ENCODE assay signal across 13 cellular contexts in the genomic region with DNA sequence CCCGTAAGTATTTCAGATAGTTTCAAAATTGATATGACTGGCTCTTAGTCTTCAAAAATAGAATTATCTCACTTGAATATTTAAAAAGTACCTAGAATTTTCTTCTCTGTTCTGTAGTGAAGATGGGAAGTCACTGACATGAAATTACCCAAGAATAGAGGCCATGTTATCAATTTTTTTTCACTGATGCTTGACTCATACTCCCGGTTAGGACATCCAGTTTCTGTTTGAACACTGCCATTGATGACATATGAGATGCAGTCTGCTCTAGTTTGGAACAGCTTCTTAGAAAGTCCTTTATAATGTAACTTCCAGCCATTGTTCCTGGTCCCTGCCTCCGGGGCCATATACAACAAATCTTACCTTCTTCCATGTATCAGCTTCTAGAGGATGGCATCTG. TPM values are rescaled to one million over a fixed set of nuclear protein-coding genes. Genes with fewer than 3 reads are reported as not detected.
DNase-seq lines count a peak whose midpoint lies in the region; ATAC-seq, FAIRE-seq and TF ChIP-seq lines count a peak whose summit lies in the region.
"Had no signal": no experiment of that assay in that cellular context is flagged by ENCODE, and none has a peak within 500 bp of the region (broad histone marks: within the 10 kb centered on the region; RNA-seq: fewer than 3 reads in every experiment).

No MANE protein-coding gene starts in this region.

- POLR2A ChIA-PET in Caco-2 (lab: Charles Lee): no interaction called here

- H3K36me3 ChIP-seq in bronchial epithelial cell (ENCODE audit: control insufficient read depth, insufficient read depth, low read length): no peaks in the 10 kb centered on the region
- H3K36me3 ChIP-seq in Caco-2 (ENCODE audit: control insufficient read depth, insufficient read depth, low read length): no peaks in the 10 kb centered on the region

- CTCF ChIA-PET in Caco-2 (lab: Charles Lee): no interaction called here

- H3K4me3 ChIP-seq in bronchial epithelial cell (ENCODE audit: low read depth, low read length): no peak overlapping the region
- H3K4me3 ChIP-seq in Caco-2 (ENCODE audit: low read depth, low read length): no peak overlapping the region
- H3K4me3 ChIP-seq: BLaER1 treated with 17β-estradiol and CSF1 and Interleukin-3, amounts not matched to agents 10 nM and 100 nM; stomach had no signal

- peaks cover 2% of the 10 kb centered on the region for H3K36me3 Mint-ChIP-seq in activated naive CD8-positive, alpha-beta T cell treated with anti-CD3 and anti-CD28 coated beads, Interleukin-2, amount 50 U/mL, for 24 hours (ENCODE audit: low read depth)
- no peaks in the 10 kb centered on the region for H3K36me3 Mint-ChIP-seq in activated naive CD8-positive, alpha-beta T cell treated with anti-CD3 and anti-CD28 coated beads for 36 hours
- H3K36me3 Mint-ChIP-seq in Caco-2 (ENCODE audit: insufficient read depth, unreplicated experiment): peaks cover 26% of the 10 kb centered on the region

- peaks cover 2% of the 10 kb centered on the region for H3K27me3 Mint-ChIP-seq in activated naive CD8-positive, alpha-beta T cell treated with anti-CD3 and anti-CD28 coated beads, Interleukin-2, amount 50 U/mL, for 24 hours
- H3K27me3 Mint-ChIP-seq in activated naive CD8-positive, alpha-beta T cell treated with anti-CD3 and anti-CD28 coated beads for 36 hours: peaks cover 6% of the 10 kb centered on the region
- peaks cover 6% of the 10 kb centered on the region for H3K27me3 Mint-ChIP-seq in stimulated activated naive CD8-positive, alpha-beta T cell treated with anti-CD3 and anti-CD28 coated beads, Interleukin-15, amount 100 ng/mL, for 72 hours
- no peaks in the 10 kb centered on the region for H3K27me3 Mint-ChIP-seq in Caco-2 (ENCODE audit: insufficient read depth, unreplicated experiment)

- peaks cover 8% of the 10 kb centered on the region for H3K4me1 Mint-ChIP-seq in activated naive CD8-positive, alpha-beta T cell treated with anti-CD3 and anti-CD28 coated beads, Interleukin-2, amount 50 U/mL, for 24 hours
- H3K4me1 Mint-ChIP-seq in activated naive CD8-positive, alpha-beta T cell treated with anti-CD3 and anti-CD28 coated beads for 36 hours: peaks cover 10% of the 10 kb centered on the region
- no peaks in the 10 kb centered on the region for H3K4me1 Mint-ChIP-seq in stimulated activated naive CD8-positive, alpha-beta T cell treated with anti-CD3 and anti-CD28 coated beads, Interleukin-15, amount 100 ng/mL, for 72 hours
- peaks cover 10% of the 10 kb centered on the region for H3K4me1 Mint-ChIP-seq in Caco-2 (ENCODE audit: low read depth, unreplicated experiment)
- H3K4me1 Mint-ChIP-seq: nephron progenitor cell had no signal

- peak overlapping the region; percentile 9 for H3K27ac Mint-ChIP-seq in activated naive CD8-positive, alpha-beta T cell treated with anti-CD3 and anti-CD28 coated beads, Interleukin-2, amount 50 U/mL, for 24 hours
- H3K27ac Mint-ChIP-seq in activated naive CD8-positive, alpha-beta T cell treated with anti-CD3 and anti-CD28 coated beads for 36 hours: no peak overlapping the region
- no peak overlapping the region for H3K27ac Mint-ChIP-seq in stimulated activated naive CD8-positive, alpha-beta T cell treated with anti-CD3 and anti-CD28 coated beads, Interleukin-15, amount 100 ng/mL, for 72 hours
- no peak overlapping the region for H3K27ac Mint-ChIP-seq in Caco-2 (ENCODE audit: unreplicated experiment)
- H3K27ac Mint-ChIP-seq: nephron progenitor cell had no signal

- H3K9me3 ChIP-seq in Caco-2: no peaks in the 10 kb centered on the region
- H3K9me3 ChIP-seq: BLaER1 treated with 17β-estradiol and CSF1 and Interleukin-3, amounts not matched to agents 10 nM and 100 nM; stomach had no signal

- no TSS peak for BruUV-seq in Caco-2 (replicated peaks; lab: Mats Ljungman, UMichigan)

- H3K4me3 Mint-ChIP-seq in activated naive CD8-positive, alpha-beta T cell treated with anti-CD3 and anti-CD28 coated beads, Interleukin-2, amount 50 U/mL, for 24 hours: no peak overlapping the region
- H3K4me3 Mint-ChIP-seq in activated naive CD8-positive, alpha-beta T cell treated with anti-CD3 and anti-CD28 coated beads for 36 hours: no peak overlapping the region
- H3K4me3 Mint-ChIP-seq in stimulated activated naive CD8-positive, alpha-beta T cell treated with anti-CD3 and anti-CD28 coated beads, Interleukin-15, amount 100 ng/mL, for 72 hours: no peak overlapping the region
- no peak overlapping the region for H3K4me3 Mint-ChIP-seq in Caco-2 (ENCODE audit: unreplicated experiment)
- H3K4me3 Mint-ChIP-seq: nephron progenitor cell had no signal

- peaks cover 6% of the 10 kb centered on the region; the same call in 1 of the 2 replicates for H3K4me1 ChIP-seq in Caco-2
- H3K4me1 ChIP-seq: BLaER1 treated with 17β-estradiol and CSF1 and Interleukin-3, amounts not matched to agents 10 nM and 100 nM had no signal

- ATAC-seq in activated naive CD8-positive, alpha-beta T cell treated with anti-CD3 and anti-CD28 coated beads, Interleukin-2, amount 50 U/mL, for 24 hours: peak; percentile 57
- ATAC-seq in HG02870 (IDR thresholded peaks at IDR 0.05; ENCODE audit: unreplicated experiment) (peak; percentile 84), HG03457 (IDR thresholded peaks at IDR 0.05; ENCODE audit: unreplicated experiment) (no peak)
- peak; percentile 78 for ATAC-seq in stimulated activated naive CD8-positive, alpha-beta T cell treated with anti-CD3 and anti-CD28 coated beads, Interleukin-15, amount 100 ng/mL, for 72 hours

- no peak for FAIRE-seq in bronchial epithelial cell (lab: Jason Lieb, UNC)
- FAIRE-seq: endothelial cell of umbilical vein had no signal

- TF ChIP-seq CTCF in bronchial epithelial cell (IDR thresholded peaks at IDR 0.05; ENCODE audit: insufficient read depth, low read length, severe bottlenecking) (no peak), Caco-2 (IDR thresholded peaks at IDR 0.05; ENCODE audit: insufficient read depth in 1 of 2, low read depth in 1 of 2, low read length in 1 of 2, severe bottlenecking in 1 of 2, unreplicated experiment in 1 of 2) (no peak)

- intact Hi-C loops in Caco-2 (cut with micrococcal nuclease; ENCODE audit: unreplicated experiment): no loop called here

- H3K27me3 ChIP-seq in bronchial epithelial cell (ENCODE audit: control insufficient read depth, insufficient read depth, low read length) (no peaks in the 10 kb centered on the region), Caco-2 (replicated peaks; ENCODE audit: control insufficient read depth, insufficient read depth, low read length) (no peaks in the 10 kb centered on the region)
- H3K27me3 ChIP-seq: BLaER1 treated with 17β-estradiol and CSF1 and Interleukin-3, amounts not matched to agents 10 nM and 100 nM; stomach had no signal

- no peaks in the 10 kb centered on the region for H3K9me3 Mint-ChIP-seq in activated naive CD8-positive, alpha-beta T cell treated with anti-CD3 and anti-CD28 coated beads, Interleukin-2, amount 50 U/mL, for 24 hours
- no peaks in the 10 kb centered on the region for H3K9me3 Mint-ChIP-seq in activated naive CD8-positive, alpha-beta T cell treated with anti-CD3 and anti-CD28 coated beads for 36 hours
- H3K9me3 Mint-ChIP-seq in stimulated activated naive CD8-positive, alpha-beta T cell treated with anti-CD3 and anti-CD28 coated beads, Interleukin-15, amount 100 ng/mL, for 72 hours: no peaks in the 10 kb centered on the region
- no peaks in the 10 kb centered on the region for H3K9me3 Mint-ChIP-seq in Caco-2 (ENCODE audit: unreplicated experiment)
- H3K9me3 Mint-ChIP-seq: nephron progenitor cell had no signal

- no peak for DNase-seq in activated naive CD8-positive, alpha-beta T cell treated with anti-CD3 and anti-CD28 coated beads, Interleukin-2, amount 50 U/mL, for 24 hours
- DNase-seq in activated naive CD8-positive, alpha-beta T cell treated with anti-CD3 and anti-CD28 coated beads for 36 hours: no peak
- peak; percentile 93 for DNase-seq in bronchial epithelial cell (ENCODE audit: low read depth)
- DNase-seq in stimulated activated naive CD8-positive, alpha-beta T cell treated with anti-CD3 and anti-CD28 coated beads, Interleukin-15, amount 100 ng/mL, for 72 hours: no peak
- no peak for DNase-seq in Caco-2
- DNase-seq in activated CD4-positive, alpha-beta T cell treated with anti-CD3 and anti-CD28 coated beads for 4 hours: no peak
- DNase-seq: NCI-H748 treated with DMSO at 0.1 percent for 48 hours, nephron progenitor cell, stomach had no signal

RNA-seq across cellular contexts. Expression of gene MAP3K20, which starts 26.0 kb away (rescaled TPM):
- 10 to 100 TPM; 11.0 to 11.9 TPM for total RNA-seq in activated naive CD8-positive, alpha-beta T cell treated with anti-CD3 and anti-CD28 coated beads for 36 hours
- total RNA-seq in bronchial epithelial cell: 43.2 and 50.2 TPM in 2 replicates
- total RNA-seq in Caco-2 (2022): 41.5 and 44.5 TPM in 2 replicates
